1 cellular context compared by ENCODE assay signal in genomic region chr7:142795339-142795863, GRCh38.
TF ChIP-seq lines count a peak whose summit lies in the region.

No MANE protein-coding gene starts in this region.

TF ChIP-seq in K562, 482 proteins besides CTCF, POLR2A, EP300 and RAD21 (continued from another document):
- 0 out of 2 replicates have a peak, but pooled peaks have one; percentile 11 for TF ChIP-seq ZNF609 (CRISPR knock-in tag; IDR thresholded peaks at IDR 0.05; ENCODE audit: borderline replicate concordance)
- TF ChIP-seq HES1 (IDR thresholded peaks at IDR 0.05; ENCODE audit: low read depth) = no peak
